In genomic region chr4:98938386-98938785, GRCh38 we compare ENCODE assay signal across 15 cellular contexts. TPM values are rescaled to one million over a fixed set of nuclear protein-coding genes. Genes with fewer than 3 reads are reported as not detected.
DNase-seq lines count a peak whose midpoint lies in the region; ATAC-seq and TF ChIP-seq lines count a peak whose summit lies in the region.
"Had no signal": no experiment of that assay in that cellular context is flagged by ENCODE, and none has a peak within 500 bp of the region (broad histone marks: within the 10 kb centered on the region; RNA-seq: fewer than 3 reads in every experiment).

No MANE protein-coding gene starts in this region.

- intact Hi-C loops in activated CD4-positive, alpha-beta T cell treated with anti-CD3 and anti-CD28 coated beads for 36 hours (cut with DNase I, micrococcal nuclease), result loop anchor here in 1 of 2 experiments (5.0 kb wide), 1 partner anchor 469 kb away; no protein-coding TSS in a partner anchor
- intact Hi-C loops in Right ventricle myocardium inferior (cut with DNase I), result no loop called here

- no peaks in the 10 kb centered on the region for H3K27me3 Mint-ChIP-seq in activated CD4-positive, alpha-beta T cell treated with anti-CD3 and anti-CD28 coated beads for 36 hours
- no peaks in the 10 kb centered on the region for H3K27me3 Mint-ChIP-seq in glutamatergic neuron (ENCODE audit: unreplicated experiment)

- H3K27ac ChIP-seq in RWPE2 (ENCODE audit: poor library complexity, severe bottlenecking) (no peak overlapping the region), smooth muscle cell (ENCODE audit: low read depth) (peak overlapping the region; percentile 63)
- H3K27ac ChIP-seq: 22Rv1, HL-60 had no signal

- H4K20me1 ChIP-seq in smooth muscle cell (ENCODE audit: low read depth), result no peaks in the 10 kb centered on the region

- CTCF ChIA-PET in activated CD4-positive, alpha-beta T cell treated with anti-CD3 and anti-CD28 coated beads for 36 hours (lab: Charles Lee), result interaction anchor here (1.8 kb wide), 1 partner anchor 118 kb away, joined by 4 read pairs; no protein-coding TSS in a partner anchor

- H2AFZ ChIP-seq in smooth muscle cell (ENCODE audit: low read depth), result no peak overlapping the region

- no peaks in the 10 kb centered on the region for H3K36me3 Mint-ChIP-seq in activated CD4-positive, alpha-beta T cell treated with anti-CD3 and anti-CD28 coated beads for 36 hours (ENCODE audit: low read depth)
- H3K36me3 Mint-ChIP-seq in glutamatergic neuron (ENCODE audit: unreplicated experiment), result no peaks in the 10 kb centered on the region

- no peak for DNase-seq in activated CD4-positive, alpha-beta T cell treated with anti-CD3 and anti-CD28 coated beads for 36 hours
- no peak for DNase-seq in activated CD4-positive, alpha-beta T cell treated with anti-CD3 and anti-CD28 coated beads for 1 hour
- DNase-seq in RWPE2 (ENCODE audit: low spot score), result no peak
- DNase-seq in fibroblast of peridontal ligament (ENCODE audit: extremely low read depth), result peak; percentile 53
- no peak for DNase-seq in smooth muscle cell (lab: John Stamatoyannopoulos, UW; ENCODE audit: unreplicated experiment)
- DNase-seq in glutamatergic neuron, result no peak
- no peak for DNase-seq in Right ventricle myocardium inferior (ENCODE audit: missing footprints)
- DNase-seq: DMS79, midbrain, NCI-H1105, NCI-H748 treated with DMSO at 0.1 percent for 48 hours had no signal

- H3K4me1 Mint-ChIP-seq in activated CD4-positive, alpha-beta T cell treated with anti-CD3 and anti-CD28 coated beads for 36 hours, result peaks cover 24% of the 10 kb centered on the region
- no peaks in the 10 kb centered on the region for H3K4me1 Mint-ChIP-seq in glutamatergic neuron (ENCODE audit: low read depth, unreplicated experiment)

- H3K4me3 ChIP-seq in RWPE2 (ENCODE audit: severe bottlenecking) (no peak overlapping the region), smooth muscle cell (no peak overlapping the region)

- POLR2A ChIA-PET in activated CD4-positive, alpha-beta T cell treated with anti-CD3 and anti-CD28 coated beads for 36 hours (lab: Charles Lee), result no interaction called here

- no peaks in the 10 kb centered on the region for H3K9me3 ChIP-seq in RWPE2 (ENCODE audit: severe bottlenecking)
- no peaks in the 10 kb centered on the region for H3K9me3 ChIP-seq in smooth muscle cell (replicated peaks; ENCODE audit: low read depth)

- no peaks in the 10 kb centered on the region for H3F3A ChIP-seq in smooth muscle cell (ENCODE audit: low read depth)

- H3K4me3 Mint-ChIP-seq in activated CD4-positive, alpha-beta T cell treated with anti-CD3 and anti-CD28 coated beads for 36 hours, result no peak overlapping the region
- no peak overlapping the region for H3K4me3 Mint-ChIP-seq in glutamatergic neuron (ENCODE audit: unreplicated experiment)

- no peaks in the 10 kb centered on the region for H3K36me3 ChIP-seq in RWPE2 (ENCODE audit: low read depth)
- no peaks in the 10 kb centered on the region for H3K36me3 ChIP-seq in smooth muscle cell (ENCODE audit: low read depth)

- peak overlapping the region; percentile 3 for H3K27ac Mint-ChIP-seq in activated CD4-positive, alpha-beta T cell treated with anti-CD3 and anti-CD28 coated beads for 36 hours
- no peak overlapping the region for H3K27ac Mint-ChIP-seq in glutamatergic neuron (ENCODE audit: unreplicated experiment)
- H3K27ac Mint-ChIP-seq: activated T-helper 2 cell treated with anti-CD3 and anti-CD28 coated beads, Interferon-gamma antibody, Interleukin-2, Interleukin-4, amounts not matched to agents 10 μg/mL and 5 μg/mL and 100 μg/mL, durations not matched to agents 14 hours and 24 hours and 36 hours had no signal

- ATAC-seq in activated CD4-positive, alpha-beta T cell treated with anti-CD3 and anti-CD28 coated beads for 36 hours, result peak; percentile 76
- ATAC-seq in RWPE2 (ENCODE audit: low read depth), result peak; percentile 75
- ATAC-seq in Right ventricle myocardium inferior, result no peak
- no peak for ATAC-seq in HG02981 (IDR thresholded peaks at IDR 0.05; ENCODE audit: unreplicated experiment)

- H3K27me3 ChIP-seq in RWPE2 (ENCODE audit: insufficient read depth, poor library complexity, severe bottlenecking), result no peaks in the 10 kb centered on the region
- H3K27me3 ChIP-seq in smooth muscle cell (ENCODE audit: low read depth), result no peaks in the 10 kb centered on the region

- no peaks in the 10 kb centered on the region for H3K79me2 ChIP-seq in smooth muscle cell (ENCODE audit: low read depth)

- H3K4me2 ChIP-seq in smooth muscle cell, result no peak overlapping the region

- no peaks in the 10 kb centered on the region for H3K9me3 Mint-ChIP-seq in activated CD4-positive, alpha-beta T cell treated with anti-CD3 and anti-CD28 coated beads for 36 hours (ENCODE audit: low read depth)
- H3K9me3 Mint-ChIP-seq in glutamatergic neuron (ENCODE audit: unreplicated experiment), result no peaks in the 10 kb centered on the region
- H3K9me3 Mint-ChIP-seq: activated T-helper 2 cell treated with anti-CD3 and anti-CD28 coated beads, Interferon-gamma antibody, Interleukin-2, Interleukin-4, amounts not matched to agents 10 μg/mL and 5 μg/mL and 100 μg/mL, durations not matched to agents 14 hours and 24 hours and 36 hours had no signal

- H3K4me1 ChIP-seq in RWPE2 (ENCODE audit: insufficient read depth, poor library complexity, severe bottlenecking), result no peaks in the 10 kb centered on the region
- no peaks in the 10 kb centered on the region for H3K4me1 ChIP-seq in smooth muscle cell (ENCODE audit: low read depth)

- TF ChIP-seq CTCF in RWPE2 (IDR thresholded peaks at IDR 0.05; ENCODE audit: poor library complexity, severe bottlenecking) (no peak), smooth muscle cell (IDR thresholded peaks at IDR 0.05; ENCODE audit: borderline replicate concordance, insufficient read depth, poor library complexity, severe bottlenecking) (no peak), glutamatergic neuron (IDR thresholded peaks at IDR 0.05; ENCODE audit: partially characterized antibody, unreplicated experiment) (no peak)

- WGBS in smooth muscle cell (ENCODE audit: low lambda C conversion rate), result 12% methylated on average over 1 of the region's 1 CpG

- H3K9ac ChIP-seq in smooth muscle cell (ENCODE audit: low read depth), result no peak overlapping the region

RNA-seq across cellular contexts. Expression of gene EIF4E, which starts 9.5 kb away (rescaled TPM):
- 100 to 1,000 TPM; 132 to 149 TPM for total RNA-seq in activated CD4-positive, alpha-beta T cell treated with anti-CD3 and anti-CD28 coated beads for 36 hours
- total RNA-seq in smooth muscle cell, result 135 and 136 TPM in 2 replicates
- 110 and 113 TPM in 2 replicates for polyA plus RNA-seq in smooth muscle cell
- total RNA-seq in glutamatergic neuron (ENCODE audit: unreplicated experiment), result 92.8 TPM
- 50.7 TPM for total RNA-seq in Right ventricle myocardium inferior

RNA-seq across cellular contexts. Expression of gene METAP1, which starts 57.1 kb away (rescaled TPM):
- total RNA-seq in activated CD4-positive, alpha-beta T cell treated with anti-CD3 and anti-CD28 coated beads for 36 hours, result 10 to 100 TPM; 67.9 to 75.2 TPM
- total RNA-seq in smooth muscle cell, result 57.9 and 73.3 TPM in 2 replicates
- 19.1 and 33.0 TPM in 2 replicates for polyA plus RNA-seq in smooth muscle cell
- total RNA-seq in glutamatergic neuron (ENCODE audit: unreplicated experiment), result 26.2 TPM
- total RNA-seq in Right ventricle myocardium inferior, result 67.4 TPM

Comparison
In these comparisons a context has a peak if more than half of its experiments do, and no peak if none do; other contexts are left out.
1. ATAC-seq: peak in activated CD4-positive, alpha-beta T cell treated with anti-CD3 and anti-CD28 coated beads for 36 hours (single experiment) and RWPE2 (single experiment); none in Right ventricle myocardium inferior (single experiment) and HG02981 (single experiment).